12 cellular contexts compared by ENCODE assay signal in genomic region chrX:44306336-44306735, GRCh38. TPM values are rescaled to one million over a fixed set of nuclear protein-coding genes. Genes with fewer than 3 reads are reported as not detected.
DNase-seq lines count a peak whose midpoint lies in the region; ATAC-seq, FAIRE-seq and TF ChIP-seq lines count a peak whose summit lies in the region.
"Had no signal": no experiment of that assay in that cellular context is flagged by ENCODE, and none has a peak within 500 bp of the region (broad histone marks: within the 10 kb centered on the region; RNA-seq: fewer than 3 reads in every experiment).

No MANE protein-coding gene starts in this region.

- dilution Hi-C loops in IMR-90 (cut with HindIII; ENCODE audit: low sequenced_read_pairs, unreplicated experiment) = no loop called here

- no peak overlapping the region for H2BK120ac ChIP-seq in IMR-90 (ENCODE audit: low read depth, low read length)
- H2BK120ac ChIP-seq in H1 (replicated peaks; ENCODE audit: low read depth, low read length) = no peak overlapping the region

- H3K27me3 Mint-ChIP-seq in glutamatergic neuron (ENCODE audit: unreplicated experiment) (no peaks in the 10 kb centered on the region), T-helper 17 cell (no peaks in the 10 kb centered on the region)

- no CpG with 5 or more reads among the region's 5 CpGs for WGBS in IMR-90 (ENCODE audit: extremely low coverage in 2 of 2, insufficient read length in 1 of 2), 2 experiments
- WGBS in H1 (ENCODE audit: extremely low coverage in 1 of 2, insufficient coverage in 1 of 2, insufficient read length in 1 of 2, insufficient replicate concordance in 2 of 2, low coverage in 1 of 2, low lambda C conversion rate in 2 of 2, missing lambda C conversion rate in 1 of 2), 2 experiments = 79% methylated on average over 5 of the region's 5 CpGs; no CpG with 5 or more reads in 1 of the 2 experiments
- WGBS in suprapubic skin = 59% methylated on average over 5 of the region's 5 CpGs

- no TSS peak for BruUV-seq in IMR-90 (replicated peaks; lab: Mats Ljungman, UMichigan)

- H2AK5ac ChIP-seq in IMR-90 (ENCODE audit: low read depth, low read length) (no peak overlapping the region), H1 (ENCODE audit: low read depth, low read length) (no peak overlapping the region)

- H4K8ac ChIP-seq in IMR-90 (ENCODE audit: low read depth in 2 of 2, low read length in 2 of 2) (no peak overlapping the region), H1 (ENCODE audit: extremely low read depth, insufficient read depth, low read length) (no peak overlapping the region)

- H2AFZ ChIP-seq in IMR-90 (replicated peaks; ENCODE audit: low read length, poor library complexity) (peak overlapping the region; percentile 51), H1 (ENCODE audit: low read length) (no peak overlapping the region)

- no peak overlapping the region for H2BK20ac ChIP-seq in IMR-90 (ENCODE audit: low read depth, low read length)
- H2BK20ac ChIP-seq in H1 (ENCODE audit: low read length) = no peak overlapping the region

- CTCF ChIA-PET in IMR-90 (lab: Yijun Ruan, JAX) = no interaction called here
- CTCF ChIA-PET in H1 (lab: Charles Lee; ENCODE audit: partially characterized antibody) = no interaction called here

- no peaks in the 10 kb centered on the region for H3K23me2 ChIP-seq in H1 (ENCODE audit: low read depth, low read length)

- no peak overlapping the region; the same call in 1 of the 2 replicates for H3K4me2 ChIP-seq in IMR-90 (ENCODE audit: low read depth, low read length)
- H3K4me2 ChIP-seq in H1 (ENCODE audit: insufficient read depth in 1 of 2, low read depth in 2 of 2, low read length in 2 of 2) = no peak overlapping the region

- no peak overlapping the region for H3K18ac ChIP-seq in IMR-90 (ENCODE audit: low read depth, low read length)
- H3K18ac ChIP-seq in H1 (ENCODE audit: extremely low read depth, low read length) = no peak overlapping the region

- H3K4me3 ChIP-seq in IMR-90 (ENCODE audit: insufficient read depth, low read depth, low read length) (no peak overlapping the region), H1 (ENCODE audit: extremely low read depth in 1 of 4, insufficient read depth in 2 of 4, low read depth in 3 of 4, low read length in 4 of 4) (no peak overlapping the region), suprapubic skin (no peak overlapping the region)
- H3K4me3 ChIP-seq: esophagus squamous epithelium had no signal

- TF ChIP-seq POLR2A in IMR-90 (IDR thresholded peaks at IDR 0.05; ENCODE audit: low read depth, low read length) (no peak), H1 (IDR thresholded peaks at IDR 0.05; ENCODE audit: control extremely low read depth in 1 of 2, low read depth in 2 of 2, low read length in 2 of 2) (no peak), suprapubic skin (IDR thresholded peaks at IDR 0.05) (no peak)

- H3K56ac ChIP-seq in IMR-90 (ENCODE audit: extremely low read depth, insufficient read depth, low read length) (no peak overlapping the region), H1 (replicated peaks; ENCODE audit: insufficient read length, low read depth, low read length) (no peak overlapping the region)

- H3K4me3 Mint-ChIP-seq in glutamatergic neuron (ENCODE audit: unreplicated experiment) (no peak overlapping the region), T-helper 17 cell (no peak overlapping the region)
- H3K4me3 Mint-ChIP-seq: IgD-negative memory B cell had no signal

- peak; percentile 42 for FAIRE-seq in H1 (lab: Jason Lieb, UNC)

- H4K20me1 ChIP-seq in IMR-90 (ENCODE audit: insufficient read depth, low read length) = no peaks in the 10 kb centered on the region
- H4K20me1 ChIP-seq in H1 (replicated peaks in 1 of 2; ENCODE audit: control insufficient read depth in 1 of 2, insufficient read depth in 2 of 2, low read length in 2 of 2) = no peaks in the 10 kb centered on the region

- H3K4ac ChIP-seq in IMR-90 (ENCODE audit: low read depth, low read length) (no peak overlapping the region), H1 (replicated peaks; ENCODE audit: insufficient read length, low read depth, low read length) (no peak overlapping the region)

- DNase-seq in IMR-90 (peak; percentile 20), NCI-H345 treated with DMSO at 0.1 percent for 48 hours (lab: John Stamatoyannopoulos, UW; ENCODE audit: unreplicated experiment) (peak; percentile 46), H1 (ENCODE audit: low read depth in 1 of 2, low spot score in 2 of 2) (no peak), suprapubic skin (ENCODE audit: low spot score in 2 of 2) (no peak), glutamatergic neuron (no peak), T-helper 17 cell (no peak)
- DNase-seq: esophagus squamous epithelium, H7 had no signal

- H3K9ac ChIP-seq in IMR-90 (ENCODE audit: low read depth, low read length) = no peak overlapping the region
- H3K9ac ChIP-seq in H1 (replicated peaks in 1 of 4; ENCODE audit: extremely low read depth in 1 of 4, low read depth in 3 of 4, low read length in 3 of 4) = no peak overlapping the region

- H3K79me1 ChIP-seq in IMR-90 (ENCODE audit: low read depth in 1 of 2, low read length in 2 of 2) = no peaks in the 10 kb centered on the region
- no peaks in the 10 kb centered on the region for H3K79me1 ChIP-seq in H1 (ENCODE audit: low read depth, low read length)

- H3K4me1 ChIP-seq in IMR-90 (ENCODE audit: control insufficient read depth, insufficient read depth, low read length) (no peaks in the 10 kb centered on the region), H1 (replicated peaks in 1 of 4; ENCODE audit: control insufficient read depth in 3 of 4, insufficient read depth in 4 of 4, low read length in 3 of 4) (no peaks in the 10 kb centered on the region), suprapubic skin (no peaks in the 10 kb centered on the region)

- TF ChIP-seq EP300 in H1 (IDR thresholded peaks at IDR 0.05; ENCODE audit: borderline replicate concordance in 1 of 2, low read depth in 2 of 2, low read length in 2 of 2) (no peak), suprapubic skin (IDR thresholded peaks at IDR 0.05) (no peak)

- H3K4me1 Mint-ChIP-seq in glutamatergic neuron (ENCODE audit: low read depth, unreplicated experiment) (peaks cover 2% of the 10 kb centered on the region), T-helper 17 cell (no peaks in the 10 kb centered on the region)
- H3K4me1 Mint-ChIP-seq: IgD-negative memory B cell had no signal

- no peak overlapping the region for H2AK9ac ChIP-seq in IMR-90 (replicated peaks; ENCODE audit: low read depth, low read length, poor library complexity)

- H2BK5ac ChIP-seq in IMR-90 (ENCODE audit: low read depth, low read length, poor library complexity, severe bottlenecking) = no peak overlapping the region
- no peak overlapping the region for H2BK5ac ChIP-seq in H1 (ENCODE audit: low read depth, low read length)

- no peak for TF ChIP-seq RAD21 in IMR-90 (IDR thresholded peaks at IDR 0.05; ENCODE audit: low read length)
- no peak for TF ChIP-seq RAD21 in H1 (IDR thresholded peaks at IDR 0.05 in 1 of 2, conservative IDR thresholded peaks at IDR 0.05 in 1 of 2; ENCODE audit: low read depth in 2 of 2, low read length in 2 of 2)

- no peaks in the 10 kb centered on the region for H3K79me2 ChIP-seq in H1 (ENCODE audit: control insufficient read depth in 1 of 2, insufficient read depth in 2 of 2, low read length in 2 of 2)

- H3K36me3 ChIP-seq in IMR-90 (ENCODE audit: control insufficient read depth, insufficient read depth, low read length) = no peaks in the 10 kb centered on the region
- H3K36me3 ChIP-seq in H1 (ENCODE audit: control insufficient read depth in 2 of 4, insufficient read depth in 4 of 4, low read length in 3 of 4) = no peaks in the 10 kb centered on the region
- no peaks in the 10 kb centered on the region for H3K36me3 ChIP-seq in suprapubic skin
- H3K36me3 ChIP-seq: esophagus squamous epithelium had no signal

- no peaks in the 10 kb centered on the region for H3K27me3 ChIP-seq in IMR-90 (ENCODE audit: control insufficient read depth, insufficient read depth, low read length)
- no peaks in the 10 kb centered on the region for H3K27me3 ChIP-seq in H1 (replicated peaks in 1 of 4; ENCODE audit: control insufficient read depth in 3 of 4, extremely low read depth in 1 of 4, insufficient read depth in 3 of 4, low read length in 3 of 4)
- no peaks in the 10 kb centered on the region for H3K27me3 ChIP-seq in suprapubic skin
- H3K27me3 ChIP-seq: esophagus squamous epithelium had no signal

- TF ChIP-seq CTCF in IMR-90 (conservative IDR thresholded peaks at IDR 0.05; ENCODE audit: low read depth, low read length) = no peak
- TF ChIP-seq CTCF in H1 (IDR thresholded peaks at IDR 0.05; ENCODE audit: control extremely low read depth in 1 of 3, insufficient read depth in 1 of 3, low read depth in 1 of 3, low read length in 3 of 3) = no peak
- TF ChIP-seq CTCF in suprapubic skin (IDR thresholded peaks at IDR 0.05) = no peak
- no peak for TF ChIP-seq CTCF in glutamatergic neuron (IDR thresholded peaks at IDR 0.05; ENCODE audit: partially characterized antibody, unreplicated experiment)

- ATAC-seq in IMR-90 (ENCODE audit: low read depth) (peak; percentile 24), T-helper 17 cell (no peak), GM18907 (IDR thresholded peaks at IDR 0.05; ENCODE audit: unreplicated experiment) (no peak)
- ATAC-seq: activated CD4-positive, CD25-positive, alpha-beta regulatory T cell treated with anti-CD3 and anti-CD28 coated beads, Interleukin-2, amount 50 U/mL, for 24 hours; SK-N-SH treated with all-trans-retinoic acid at 6 μM for 48 hours had no signal

- H3K9me1 ChIP-seq in IMR-90 (ENCODE audit: insufficient read depth, low read length) = no peaks in the 10 kb centered on the region

- no peak overlapping the region for H2BK12ac ChIP-seq in H1 (ENCODE audit: low read depth, low read length)

- H3K14ac ChIP-seq in IMR-90 (replicated peaks; ENCODE audit: low read depth, low read length) (no peak overlapping the region), H1 (ENCODE audit: insufficient read length) (no peak overlapping the region)

- no peak overlapping the region for H3K27ac ChIP-seq in IMR-90 (ENCODE audit: insufficient read depth, low read length)
- H3K27ac ChIP-seq in H1 (ENCODE audit: low read depth, low read length) = no peak overlapping the region
- H3K27ac ChIP-seq in suprapubic skin = peak overlapping the region; percentile 29

- no peaks in the 10 kb centered on the region for H3K9me3 Mint-ChIP-seq in glutamatergic neuron (ENCODE audit: unreplicated experiment)
- H3K9me3 Mint-ChIP-seq: IgD-negative memory B cell had no signal

- H3K36me3 Mint-ChIP-seq in glutamatergic neuron (ENCODE audit: unreplicated experiment) = no peaks in the 10 kb centered on the region
- no peaks in the 10 kb centered on the region for H3K36me3 Mint-ChIP-seq in T-helper 17 cell (ENCODE audit: low read depth)
- H3K36me3 Mint-ChIP-seq: IgD-negative memory B cell had no signal

- H3K9me3 ChIP-seq in IMR-90 (ENCODE audit: control insufficient read depth, insufficient read depth, low read length) (no peaks in the 10 kb centered on the region), H1 (ENCODE audit: insufficient read depth in 2 of 2, low read depth in 1 of 2, low read length in 1 of 2) (no peaks in the 10 kb centered on the region), suprapubic skin (no peaks in the 10 kb centered on the region), T-helper 17 cell (ENCODE audit: control insufficient read depth, low read length, poor library complexity, severe bottlenecking) (no peaks in the 10 kb centered on the region)
- H3K9me3 ChIP-seq: esophagus squamous epithelium had no signal

- POLR2A ChIA-PET in IMR-90 (lab: Charles Lee; ENCODE audit: unreplicated experiment) = interaction anchor here (0.5 kb wide), 1 partner anchor 112 kb away, joined by 3 read pairs; no protein-coding TSS in a partner anchor
- POLR2A ChIA-PET in H1 (lab: Charles Lee; ENCODE audit: partially characterized antibody) = no interaction called here

- H3K27ac Mint-ChIP-seq in glutamatergic neuron (ENCODE audit: unreplicated experiment) (no peak overlapping the region), T-helper 17 cell (no peak overlapping the region)
- H3K27ac Mint-ChIP-seq: IgD-negative memory B cell had no signal

- H4K5ac ChIP-seq in IMR-90 (ENCODE audit: low read depth, low read length) (no peak overlapping the region), H1 (ENCODE audit: insufficient read length, low read depth, low read length) (no peak overlapping the region)

- intact Hi-C loops in IMR-90 (cut with micrococcal nuclease) = no loop called here

- no peak overlapping the region for H4K91ac ChIP-seq in IMR-90 (ENCODE audit: insufficient read depth, low read depth, low read length)
- no peak overlapping the region for H4K91ac ChIP-seq in H1 (replicated peaks; ENCODE audit: insufficient read length, low read length)

- H2BK15ac ChIP-seq in IMR-90 (ENCODE audit: low read depth, low read length) (no peak overlapping the region), H1 (ENCODE audit: low read length) (no peak overlapping the region)

- no peak overlapping the region for H3K23ac ChIP-seq in IMR-90 (ENCODE audit: low read depth, low read length)
- H3K23ac ChIP-seq in H1 (ENCODE audit: insufficient read length) = no peak overlapping the region

- in situ Hi-C loops in IMR-90 (cut with MboI; ENCODE audit: low sequenced_read_pairs) = no loop called here

RNA-seq across cellular contexts. Expression of gene EFHC2, which starts 37.1 kb away (rescaled TPM):
- total RNA-seq in IMR-90 (2012; rRNA removed) (0.18 and 0.28 TPM in 2 replicates), suprapubic skin (10 to 100 TPM in 2 of 4 donors, 1 to 10 TPM in 2; 5.1 to 16.1 (median 8.9) TPM), glutamatergic neuron (ENCODE audit: unreplicated experiment) (not detected), T-helper 17 cell (1 to 10 TPM; 2.1 to 2.2 TPM)
- polyA plus RNA-seq in IMR-90 (2012; rRNA removed) (0.20 and 0.24 TPM in 2 replicates), H1 (2011; rRNA removed) (0.91 and 1.8 TPM in 2 replicates)
- 0.02 and 0.14 TPM in 2 replicates for polyA plus RNA-seq in IMR-90 (2012; cell fraction: cytosol; rRNA removed)
- polyA plus RNA-seq in IMR-90 (2012; cell fraction: nucleus; rRNA removed; ENCODE audit: low replicate concordance) = 0.04 and 0.34 TPM in 2 replicates
- 3.3 and 3.4 TPM in 2 replicates for total RNA-seq in H1 (2021; fragmentation: NEBNext Ultra II Directional; extraction: Animal tissue kit (Norgen Biotek cat#: 25700))
- polyA plus RNA-seq in H1 (2011; cell fraction: cytosol; rRNA removed) = 2.4 TPM
- polyA plus RNA-seq in H1 (2011; cell fraction: nucleus; rRNA removed) = 1.2 TPM
- polyA plus RNA-seq in H1 (2012, experiment 1 of 2) = 1.3 to 2.9 TPM (median 1.6 TPM) in 4 replicates
- 0.18 TPM for polyA plus RNA-seq in H1 (2012, experiment 2 of 2)
- 3.3 TPM for polyA plus RNA-seq in H1 (2013, experiment 1 of 2)
- 3.6 TPM for polyA plus RNA-seq in H1 (2013, experiment 2 of 2)
- 2.0 and 4.2 TPM in 2 replicates for polyA minus RNA-seq in H1 (2011; rRNA and poly(A)+ RNA removed)
- 0.59 TPM for polyA minus RNA-seq in H1 (2011; cell fraction: cytosol; rRNA and poly(A)+ RNA removed)
- 3.6 TPM for polyA minus RNA-seq in H1 (2011; cell fraction: nucleus; rRNA and poly(A)+ RNA removed)
- polyA plus RNA-seq: IgD-negative memory B cell had no signal

Comparison
In these comparisons a context has a peak if more than half of its experiments do, and no peak if none do; other contexts are left out.
1. DNase-seq: peak in IMR-90 (single experiment) and NCI-H345 treated with DMSO at 0.1 percent for 48 hours (single experiment); none in H1 (0 of 2), suprapubic skin (0 of 2), glutamatergic neuron (single experiment) and T-helper 17 cell (0 of 3).